ENCODE assay signal across 8 cellular contexts in genomic region chr6:27838513-27839302, GRCh38.
DNase-seq lines count a peak whose midpoint lies in the region; ATAC-seq and TF ChIP-seq lines count a peak whose summit lies in the region.
"Not testable (repeated sequence)": the region's sequence is repeated elsewhere in the genome, so short reads cannot be mapped to it uniquely, and the experiment has no call there.

No MANE protein-coding gene starts in this region.

- peak overlapping the region; percentile 91 for H3K4me2 ChIP-seq in PC-3 (ENCODE audit: low read length)

- WGBS in sigmoid colon, 2 donors: 0% methylated on average over 48 of the region's 48 CpGs

- intact Hi-C loops in PC-3 (cut with micrococcal nuclease) (loop anchor here (1.0 to 10.0 kb wide), 4 partner anchors 27 to 1714 kb away; partner anchors contain the start of gene ZNF165), sigmoid colon (cut with DNase I) (loop anchor here (2.0 to 10.0 kb wide), 4 partner anchors 56 to 1814 kb away; a partner anchor contains a TSS)

- POLR2A ChIA-PET in PC-3 (lab: Charles Lee; ENCODE audit: unreplicated experiment): interaction anchor here (0.6 to 4.5 kb wide), 17 partner anchors 9 to 1807 kb away, joined by 3 to 101 read pairs (median 4); a partner anchor contains a TSS

- H3K9me3 Mint-ChIP-seq in effector memory CD8-positive, alpha-beta T cell: not testable (repeated sequence)

- not testable (repeated sequence) for H3K27me3 ChIP-seq in ACC112 (ENCODE audit: insufficient read depth, low read length); PC-3 (ENCODE audit: low read length)
- peaks cover 0 to 20% (median 18%) of the 10 kb centered on the region in 3 donors for H3K27me3 ChIP-seq in sigmoid colon

- H3K9ac ChIP-seq in PC-3 (ENCODE audit: low read length): peak overlapping the region; percentile 98

- H3K4me3 ChIP-seq in ACC112 (ENCODE audit: low read depth, low read length) (peak overlapping the region; percentile 90), PC-3 (ENCODE audit: low read length) (peak overlapping the region; percentile 85), sigmoid colon (peak overlapping the region; percentile 48 to 75 (median 65))

- TF ChIP-seq EP300 in sigmoid colon (IDR thresholded peaks at IDR 0.05): not testable (repeated sequence)

- H4K20me1 ChIP-seq in PC-3 (ENCODE audit: low read length): not testable (repeated sequence)

- not testable (repeated sequence) for H3K36me3 ChIP-seq in ACC112 (ENCODE audit: insufficient read depth, low read length); PC-3 (ENCODE audit: low read depth, low read length); sigmoid colon

- not testable (repeated sequence) for TF ChIP-seq CTCF in PC-3 (conservative IDR thresholded peaks at IDR 0.05; ENCODE audit: low read depth, low read length)
- TF ChIP-seq CTCF in sigmoid colon (IDR thresholded peaks at IDR 0.05): peak in 2 of 4 experiments; percentile 12 to 18

- H3K4me1 ChIP-seq in ACC112 (ENCODE audit: control insufficient read depth, insufficient read depth, low read length, unreplicated experiment) (peaks cover 12% of the 10 kb centered on the region), PC-3 (ENCODE audit: insufficient read depth, low read length) (peaks cover 17% of the 10 kb centered on the region), sigmoid colon (peaks cover 0 to 37% (median 17%) of the 10 kb centered on the region in 4 donors)

- not testable (repeated sequence) for H3K36me3 Mint-ChIP-seq in effector memory CD8-positive, alpha-beta T cell (ENCODE audit: insufficient read depth)

- H3K27ac ChIP-seq in ACC112 (ENCODE audit: low read depth, low read length): peak overlapping the region; percentile 98
- peak overlapping the region; percentile 79 for H3K27ac ChIP-seq in PC-3 (ENCODE audit: low read length)
- H3K27ac ChIP-seq in sigmoid colon: peak overlapping the region; percentile 87 to 97 (median 94)

- not testable (repeated sequence) for H3K27ac Mint-ChIP-seq in effector memory CD8-positive, alpha-beta T cell

- H2AFZ ChIP-seq in ACC112 (ENCODE audit: low read length, unreplicated experiment) (peak overlapping the region; percentile 8), PC-3 (ENCODE audit: low read length) (peak overlapping the region; percentile 45)

- TSS peak; percentile 94 for BruUV-seq in PC-3 (replicated peaks; lab: Mats Ljungman, UMichigan)

- not testable (repeated sequence) for H3K9me2 ChIP-seq in PC-3 (replicated peaks; ENCODE audit: low read length)

- H3K27me3 Mint-ChIP-seq in effector memory CD8-positive, alpha-beta T cell: peaks cover 0 to 13% of the 10 kb centered on the region in 2 donors

- CTCF ChIA-PET in PC-3 (lab: Charles Lee): interaction anchor here (0.6 to 1.4 kb wide), 3 partner anchors 54 to 226 kb away, joined by 3 to 5 read pairs (median 5); a partner anchor contains a TSS

- DNase-seq in HK-2 (ENCODE audit: unreplicated experiment) (peak; percentile 71), PC-3 (peak; percentile 31), activated T-cell treated with anti-CD3 and anti-CD28 coated beads for 24 hours (ENCODE audit: low read depth) (peak; percentile 47), left lobe of liver (ENCODE audit: low spot score) (peak; percentile 77), sigmoid colon (peak; percentile 85)
- peak in 1 of 3 experiments; percentile 72 for DNase-seq in effector memory CD8-positive, alpha-beta T cell

- ATAC-seq in GM18909 (IDR thresholded peaks at IDR 0.05; ENCODE audit: poor library complexity, unreplicated experiment): peak; percentile 8
- ATAC-seq in PC-3: peak; percentile 13
- peak; percentile 27 for ATAC-seq in effector memory CD8-positive, alpha-beta T cell (replicated peaks)
- peak; percentile 50 for ATAC-seq in left lobe of liver

- H3K9me3 ChIP-seq in PC-3 (ENCODE audit: low read length); sigmoid colon: not testable (repeated sequence)

- H3F3A ChIP-seq in PC-3 (ENCODE audit: low read length, unreplicated experiment): not testable (repeated sequence)

- peaks cover 35% of the 10 kb centered on the region for H3K79me2 ChIP-seq in ACC112 (ENCODE audit: control insufficient read depth, insufficient read depth, low read length, unreplicated experiment)
- peaks cover 38% of the 10 kb centered on the region for H3K79me2 ChIP-seq in PC-3 (ENCODE audit: low read length)

- H3K4me3 Mint-ChIP-seq in effector memory CD8-positive, alpha-beta T cell: not testable (repeated sequence)

- TF ChIP-seq POLR2A in sigmoid colon (IDR thresholded peaks at IDR 0.05): peak; percentile 80 to 92

- H3K4me1 Mint-ChIP-seq in effector memory CD8-positive, alpha-beta T cell (ENCODE audit: low read depth in 2 of 2): peaks cover 11 to 24% of the 10 kb centered on the region in 2 donors
